In genomic region chr4:53365486-53366300, GRCh38 we compare ENCODE assay signal across 1 cellular context.
A peak's percentile ranks its signal among the peaks of the same experiment; 100 is the strongest.
TF ChIP-seq lines count a peak whose summit lies in the region.

SCFD2 (minus strand) TSS chr4:53366061.

TF ChIP-seq in GM12878, 131 proteins besides CTCF, POLR2A, EP300 and RAD21 (continued from another document and continues in another):
- TF ChIP-seq, protein P1, sequence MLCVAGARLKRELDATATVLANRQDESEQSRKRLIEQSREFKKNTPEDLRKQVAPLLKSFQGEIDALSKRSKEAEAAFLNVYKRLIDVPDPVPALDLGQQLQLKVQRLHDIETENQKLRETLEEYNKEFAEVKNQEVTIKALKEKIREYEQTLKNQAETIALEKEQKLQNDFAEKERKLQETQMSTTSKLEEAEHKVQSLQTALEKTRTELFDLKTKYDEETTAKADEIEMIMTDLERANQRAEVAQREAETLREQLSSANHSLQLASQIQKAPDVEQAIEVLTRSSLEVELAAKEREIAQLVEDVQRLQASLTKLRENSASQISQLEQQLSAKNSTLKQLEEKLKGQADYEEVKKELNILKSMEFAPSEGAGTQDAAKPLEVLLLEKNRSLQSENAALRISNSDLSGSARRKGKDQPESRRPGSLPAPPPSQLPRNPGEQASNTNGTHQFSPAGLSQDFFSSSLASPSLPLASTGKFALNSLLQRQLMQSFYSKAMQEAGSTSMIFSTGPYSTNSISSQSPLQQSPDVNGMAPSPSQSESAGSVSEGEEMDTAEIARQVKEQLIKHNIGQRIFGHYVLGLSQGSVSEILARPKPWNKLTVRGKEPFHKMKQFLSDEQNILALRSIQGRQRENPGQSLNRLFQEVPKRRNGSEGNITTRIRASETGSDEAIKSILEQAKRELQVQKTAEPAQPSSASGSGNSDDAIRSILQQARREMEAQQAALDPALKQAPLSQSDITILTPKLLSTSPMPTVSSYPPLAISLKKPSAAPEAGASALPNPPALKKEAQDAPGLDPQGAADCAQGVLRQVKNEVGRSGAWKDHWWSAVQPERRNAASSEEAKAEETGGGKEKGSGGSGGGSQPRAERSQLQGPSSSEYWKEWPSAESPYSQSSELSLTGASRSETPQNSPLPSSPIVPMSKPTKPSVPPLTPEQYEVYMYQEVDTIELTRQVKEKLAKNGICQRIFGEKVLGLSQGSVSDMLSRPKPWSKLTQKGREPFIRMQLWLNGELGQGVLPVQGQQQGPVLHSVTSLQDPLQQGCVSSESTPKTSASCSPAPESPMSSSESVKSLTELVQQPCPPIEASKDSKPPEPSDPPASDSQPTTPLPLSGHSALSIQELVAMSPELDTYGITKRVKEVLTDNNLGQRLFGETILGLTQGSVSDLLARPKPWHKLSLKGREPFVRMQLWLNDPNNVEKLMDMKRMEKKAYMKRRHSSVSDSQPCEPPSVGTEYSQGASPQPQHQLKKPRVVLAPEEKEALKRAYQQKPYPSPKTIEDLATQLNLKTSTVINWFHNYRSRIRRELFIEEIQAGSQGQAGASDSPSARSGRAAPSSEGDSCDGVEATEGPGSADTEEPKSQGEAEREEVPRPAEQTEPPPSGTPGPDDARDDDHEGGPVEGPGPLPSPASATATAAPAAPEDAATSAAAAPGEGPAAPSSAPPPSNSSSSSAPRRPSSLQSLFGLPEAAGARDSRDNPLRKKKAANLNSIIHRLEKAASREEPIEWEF (IDR thresholded peaks at IDR 0.05; ENCODE audit: insufficient replicate concordance, low read depth, low read length) = no peak
- no peak for TF ChIP-seq TCF3 (IDR thresholded peaks at IDR 0.05; ENCODE audit: borderline replicate concordance, insufficient read depth, low read depth, low read length)
- TF ChIP-seq MXI1 (IDR thresholded peaks at IDR 0.05; ENCODE audit: low read depth, low read length) = peak; percentile 100
- TF ChIP-seq POU2F2 (IDR thresholded peaks at IDR 0.05; ENCODE audit: borderline replicate concordance, low read depth, low read length) = 0 out of 3 replicates have a peak, but pooled peaks have one; percentile 43
- no peak for TF ChIP-seq YBX1 (IDR thresholded peaks at IDR 0.05)
- peak; percentile 50 for TF ChIP-seq RELA (IDR thresholded peaks at IDR 0.05; ENCODE audit: borderline replicate concordance, partially characterized antibody)
- TF ChIP-seq FOXK2 (IDR thresholded peaks at IDR 0.05) = no peak
- TF ChIP-seq, protein P2, sequence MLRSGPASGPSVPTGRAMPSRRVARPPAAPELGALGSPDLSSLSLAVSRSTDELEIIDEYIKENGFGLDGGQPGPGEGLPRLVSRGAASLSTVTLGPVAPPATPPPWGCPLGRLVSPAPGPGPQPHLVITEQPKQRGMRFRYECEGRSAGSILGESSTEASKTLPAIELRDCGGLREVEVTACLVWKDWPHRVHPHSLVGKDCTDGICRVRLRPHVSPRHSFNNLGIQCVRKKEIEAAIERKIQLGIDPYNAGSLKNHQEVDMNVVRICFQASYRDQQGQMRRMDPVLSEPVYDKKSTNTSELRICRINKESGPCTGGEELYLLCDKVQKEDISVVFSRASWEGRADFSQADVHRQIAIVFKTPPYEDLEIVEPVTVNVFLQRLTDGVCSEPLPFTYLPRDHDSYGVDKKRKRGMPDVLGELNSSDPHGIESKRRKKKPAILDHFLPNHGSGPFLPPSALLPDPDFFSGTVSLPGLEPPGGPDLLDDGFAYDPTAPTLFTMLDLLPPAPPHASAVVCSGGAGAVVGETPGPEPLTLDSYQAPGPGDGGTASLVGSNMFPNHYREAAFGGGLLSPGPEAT (IDR thresholded peaks at IDR 0.05; ENCODE audit: low read depth) = peak; percentile 82
- no peak for TF ChIP-seq POLR2AphosphoS2 (IDR thresholded peaks at IDR 0.05; ENCODE audit: low read depth, low read length)
- TF ChIP-seq KAT2A (conservative IDR thresholded peaks at IDR 0.05; ENCODE audit: control insufficient read depth, low read depth, low read length) = no peak
- 0 out of 2 replicates have a peak, but pooled peaks have one; percentile 62 for TF ChIP-seq WRNIP1 (IDR thresholded peaks at IDR 0.05; ENCODE audit: borderline replicate concordance, low read depth, low read length)
- TF ChIP-seq MEF2A (IDR thresholded peaks at IDR 0.05; ENCODE audit: insufficient read depth, low read depth, low read length) = 0 out of 2 replicates have a peak, but pooled peaks have one; percentile 42
- peak; percentile 73 for TF ChIP-seq E4F1 (IDR thresholded peaks at IDR 0.05; ENCODE audit: borderline replicate concordance, partially characterized antibody)
- TF ChIP-seq NFXL1 (IDR thresholded peaks at IDR 0.05; ENCODE audit: borderline replicate concordance) = no peak
- peak; percentile 82 for TF ChIP-seq CHD2 (IDR thresholded peaks at IDR 0.05; ENCODE audit: borderline replicate concordance, low read depth, low read length)
- no peak for TF ChIP-seq NFYA (IDR thresholded peaks at IDR 0.05; ENCODE audit: borderline replicate concordance, low read depth, low read length)
- no peak for TF ChIP-seq RB1 (IDR thresholded peaks at IDR 0.05; ENCODE audit: borderline replicate concordance)
- TF ChIP-seq RCOR1 (conservative IDR thresholded peaks at IDR 0.05; ENCODE audit: low read depth, low read length) = no peak
- TF ChIP-seq CREB1 (IDR thresholded peaks at IDR 0.05; ENCODE audit: low read depth) = peak; percentile 100
- TF ChIP-seq MYB (IDR thresholded peaks at IDR 0.05; ENCODE audit: borderline replicate concordance, low read depth, low read length) = no peak
- TF ChIP-seq BACH1 (IDR thresholded peaks at IDR 0.05; ENCODE audit: borderline replicate concordance) = no peak
- no peak for TF ChIP-seq KDM1A (IDR thresholded peaks at IDR 0.05; ENCODE audit: borderline replicate concordance)
- TF ChIP-seq GABPA (IDR thresholded peaks at IDR 0.05; ENCODE audit: low read depth) = peak; percentile 69
- peak in 1 of 2 experiments; percentile 87; a peak in 2 of 4 replicates for TF ChIP-seq SRF (IDR thresholded peaks at IDR 0.05; ENCODE audit: low read depth in 2 of 2, low read length in 2 of 2)
- peak; percentile 90 for TF ChIP-seq POLR2AphosphoS5 (IDR thresholded peaks at IDR 0.05; ENCODE audit: low read length)
- peak; percentile 44; the same call in 1 of the 2 replicates for TF ChIP-seq IRF4 (IDR thresholded peaks at IDR 0.05; ENCODE audit: low read depth, low read length)
- TF ChIP-seq PAX8 (IDR thresholded peaks at IDR 0.05) = no peak
- TF ChIP-seq RFX5 (IDR thresholded peaks at IDR 0.05; ENCODE audit: low read depth, low read length) = no peak; the same call in 1 of the 2 replicates
- no peak for TF ChIP-seq ZBTB11 (CRISPR knock-in tag; IDR thresholded peaks at IDR 0.05)
- TF ChIP-seq, protein P3, sequence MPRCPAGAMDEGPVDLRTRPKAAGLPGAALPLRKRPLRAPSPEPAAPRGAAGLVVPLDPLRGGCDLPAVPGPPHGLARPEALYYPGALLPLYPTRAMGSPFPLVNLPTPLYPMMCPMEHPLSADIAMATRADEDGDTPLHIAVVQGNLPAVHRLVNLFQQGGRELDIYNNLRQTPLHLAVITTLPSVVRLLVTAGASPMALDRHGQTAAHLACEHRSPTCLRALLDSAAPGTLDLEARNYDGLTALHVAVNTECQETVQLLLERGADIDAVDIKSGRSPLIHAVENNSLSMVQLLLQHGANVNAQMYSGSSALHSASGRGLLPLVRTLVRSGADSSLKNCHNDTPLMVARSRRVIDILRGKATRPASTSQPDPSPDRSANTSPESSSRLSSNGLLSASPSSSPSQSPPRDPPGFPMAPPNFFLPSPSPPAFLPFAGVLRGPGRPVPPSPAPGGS (IDR thresholded peaks at IDR 0.05; ENCODE audit: borderline replicate concordance, insufficient read depth, low read depth, low read length, poor library complexity, severe bottlenecking) = no peak
- TF ChIP-seq TAF1 (IDR thresholded peaks at IDR 0.05; ENCODE audit: borderline replicate concordance, low read depth, low read length) = 0 out of 2 replicates have a peak, but pooled peaks have one; percentile 49
- no peak for TF ChIP-seq ETV6 (conservative IDR thresholded peaks at IDR 0.05 in 1 of 2, IDR thresholded peaks at IDR 0.05 in 1 of 2; ENCODE audit: borderline replicate concordance in 1 of 2, low read depth in 1 of 2)
- TF ChIP-seq RBBP5 (conservative IDR thresholded peaks at IDR 0.05) = no peak
- TF ChIP-seq NKRF (conservative IDR thresholded peaks at IDR 0.05) = peak; percentile 99
- no peak for TF ChIP-seq NRF1 (conservative IDR thresholded peaks at IDR 0.05; ENCODE audit: low read depth, low read length)
- TF ChIP-seq NR2F1 (conservative IDR thresholded peaks at IDR 0.05) = no peak; the same call in 1 of the 2 replicates
- TF ChIP-seq CREM (IDR thresholded peaks at IDR 0.05; ENCODE audit: low read depth) = peak; percentile 99
- TF ChIP-seq SUPT20H (IDR thresholded peaks at IDR 0.05; ENCODE audit: borderline replicate concordance, control insufficient read depth, low read depth, low read length) = no peak
- peak; percentile 88 for TF ChIP-seq RAD51 (IDR thresholded peaks at IDR 0.05)
- no peak for TF ChIP-seq ZBTB4 (CRISPR knock-in tag; IDR thresholded peaks at IDR 0.05)
- TF ChIP-seq SIN3A (IDR thresholded peaks at IDR 0.05; ENCODE audit: low read depth, low read length) = peak; percentile 99
